1 cellular context compared by ENCODE assay signal in genomic region chr5:126403871-126404270, GRCh38.
TF ChIP-seq lines count a peak whose summit lies in the region.

No MANE protein-coding gene starts in this region.

TF ChIP-seq in SK-N-SH, 30 proteins besides CTCF, POLR2A, EP300 and RAD21 (continued from another document):
- TF ChIP-seq REST (IDR thresholded peaks at IDR 0.05; ENCODE audit: low read depth, low read length): no peak
- no peak for TF ChIP-seq POLR2AphosphoS5 (IDR thresholded peaks at IDR 0.05; ENCODE audit: low read depth, low read length)
- no peak for TF ChIP-seq ELF1 (IDR thresholded peaks at IDR 0.05)
- no peak for TF ChIP-seq RCOR1 (IDR thresholded peaks at IDR 0.05; ENCODE audit: low read length)
- TF ChIP-seq JUND (IDR thresholded peaks at IDR 0.05): peak; percentile 57
- TF ChIP-seq, protein P1, sequence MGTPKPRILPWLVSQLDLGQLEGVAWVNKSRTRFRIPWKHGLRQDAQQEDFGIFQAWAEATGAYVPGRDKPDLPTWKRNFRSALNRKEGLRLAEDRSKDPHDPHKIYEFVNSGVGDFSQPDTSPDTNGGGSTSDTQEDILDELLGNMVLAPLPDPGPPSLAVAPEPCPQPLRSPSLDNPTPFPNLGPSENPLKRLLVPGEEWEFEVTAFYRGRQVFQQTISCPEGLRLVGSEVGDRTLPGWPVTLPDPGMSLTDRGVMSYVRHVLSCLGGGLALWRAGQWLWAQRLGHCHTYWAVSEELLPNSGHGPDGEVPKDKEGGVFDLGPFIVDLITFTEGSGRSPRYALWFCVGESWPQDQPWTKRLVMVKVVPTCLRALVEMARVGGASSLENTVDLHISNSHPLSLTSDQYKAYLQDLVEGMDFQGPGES (IDR thresholded peaks at IDR 0.05; ENCODE audit: low read depth, low read length): no peak
- no peak for TF ChIP-seq MAX (IDR thresholded peaks at IDR 0.05; ENCODE audit: low read depth)
- no peak for TF ChIP-seq NRF1 (IDR thresholded peaks at IDR 0.05; ENCODE audit: low read depth, low read length)
- no peak for TF ChIP-seq YY1 (IDR thresholded peaks at IDR 0.05; ENCODE audit: low read depth)
- no peak for TF ChIP-seq FOXJ3 (CRISPR knock-in tag; IDR thresholded peaks at IDR 0.05)
- TF ChIP-seq RFX5 (IDR thresholded peaks at IDR 0.05; ENCODE audit: low read length): no peak
- TF ChIP-seq, protein P2, sequence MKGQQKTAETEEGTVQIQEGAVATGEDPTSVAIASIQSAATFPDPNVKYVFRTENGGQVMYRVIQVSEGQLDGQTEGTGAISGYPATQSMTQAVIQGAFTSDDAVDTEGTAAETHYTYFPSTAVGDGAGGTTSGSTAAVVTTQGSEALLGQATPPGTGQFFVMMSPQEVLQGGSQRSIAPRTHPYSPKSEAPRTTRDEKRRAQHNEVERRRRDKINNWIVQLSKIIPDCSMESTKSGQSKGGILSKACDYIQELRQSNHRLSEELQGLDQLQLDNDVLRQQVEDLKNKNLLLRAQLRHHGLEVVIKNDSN (IDR thresholded peaks at IDR 0.05; ENCODE audit: borderline replicate concordance, low read depth): no peak
- 0 out of 2 replicates have a peak, but pooled peaks have one; percentile 55 for TF ChIP-seq TEAD4 (IDR thresholded peaks at IDR 0.05; ENCODE audit: borderline replicate concordance, insufficient read depth)
- peak; percentile 75 for TF ChIP-seq NFIC (IDR thresholded peaks at IDR 0.05; ENCODE audit: borderline replicate concordance)
- TF ChIP-seq TCF12 (IDR thresholded peaks at IDR 0.05): peak; percentile 35; the same call in 1 of the 2 replicates
- TF ChIP-seq RXRA (IDR thresholded peaks at IDR 0.05; ENCODE audit: borderline replicate concordance, low read depth): no peak
- no peak for TF ChIP-seq TAF1 (IDR thresholded peaks at IDR 0.05; ENCODE audit: borderline replicate concordance, low read depth, low read length)
- TF ChIP-seq ZBTB33 (IDR thresholded peaks at IDR 0.05; ENCODE audit: borderline replicate concordance, low read depth): no peak
- TF ChIP-seq MEF2A (IDR thresholded peaks at IDR 0.05; ENCODE audit: borderline replicate concordance, low read depth): no peak
- no peak for TF ChIP-seq SMC3 (IDR thresholded peaks at IDR 0.05; ENCODE audit: low read depth, low read length)
- no peak for TF ChIP-seq CHD2 (IDR thresholded peaks at IDR 0.05; ENCODE audit: low read length, partially characterized antibody)
- no peak for TF ChIP-seq GABPA (IDR thresholded peaks at IDR 0.05; ENCODE audit: low read depth)
